In the genomic region with DNA sequence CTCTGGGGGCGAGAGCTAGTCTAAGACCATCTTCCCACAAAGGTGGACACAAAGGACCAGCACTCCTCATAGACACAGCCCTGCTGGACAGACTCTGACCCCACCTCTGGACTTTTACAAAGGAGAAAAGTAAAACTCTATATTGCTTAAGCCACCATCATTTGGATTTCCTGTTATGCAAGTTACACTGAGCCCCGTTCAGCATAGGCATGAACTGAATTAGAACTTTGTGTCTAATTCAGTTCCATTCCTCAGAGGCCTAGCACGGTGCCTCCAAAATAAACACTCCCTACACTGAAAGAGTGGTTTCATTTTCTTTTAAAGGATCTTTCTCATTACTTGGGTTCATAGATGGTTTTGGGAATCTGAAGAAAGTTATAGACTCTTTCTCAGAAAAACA, we compare ENCODE assay signal across 18 cellular contexts.
A peak's percentile ranks its signal among the peaks of the same experiment; 100 is the strongest.
DNase-seq lines count a peak whose midpoint lies in the region; ATAC-seq and TF ChIP-seq lines count a peak whose summit lies in the region.
"Had no signal": no experiment of that assay in that cellular context is flagged by ENCODE, and none has a peak within 500 bp of the region (broad histone marks: within the 10 kb centered on the region; RNA-seq: fewer than 3 reads in every experiment).

No MANE protein-coding gene starts in this region.

- H3K27me3 ChIP-seq in heart left ventricle (no peaks in the 10 kb centered on the region), neutrophil (no peaks in the 10 kb centered on the region)
- H3K27me3 ChIP-seq: Peyer's patch, SJSA1 had no signal

- TF ChIP-seq CTCF in heart left ventricle (IDR thresholded peaks at IDR 0.05) (no peak), fibroblast of pulmonary artery (IDR thresholded peaks at IDR 0.05; ENCODE audit: low read length, missing control alignments) (no peak), neutrophil (IDR thresholded peaks at IDR 0.05) (no peak)

- DNase-seq in heart left ventricle: no peak
- DNase-seq in Right ventricle myocardium inferior (ENCODE audit: missing footprints): no peak
- DNase-seq in fibroblast of pulmonary artery (ENCODE audit: low read depth): peak; percentile 5
- no peak for DNase-seq in stimulated activated naive CD4-positive, alpha-beta T cell (lab: John Stamatoyannopoulos, UW)
- no peak for DNase-seq in A172 (ENCODE audit: low spot score)
- DNase-seq: 8988T; AML-193; C1 segment of cervical spinal cord; CD8-positive, alpha-beta T cell; Kasumi-1; NCI-H1694 treated with DMSO at 0.1 percent for 48 hours; NCI-H2081 treated with DMSO at 0.1 percent for 48 hours; NCI-H2171 treated with DMSO at 0.1 percent for 48 hours; NCI-H526; Peyer's patch had no signal

- H3K4me3 ChIP-seq in heart left ventricle (no peak overlapping the region), fibroblast of pulmonary artery (replicated peaks; ENCODE audit: low read depth, low read length) (no peak overlapping the region), neutrophil (ENCODE audit: low read depth in 1 of 2, low read length in 1 of 2) (no peak overlapping the region)
- H3K4me3 ChIP-seq: Peyer's patch, SJSA1 had no signal

- H3K36me3 ChIP-seq in heart left ventricle (peaks cover 0 to 94% (median 73%) of the 10 kb centered on the region in 9 donors), neutrophil (no peaks in the 10 kb centered on the region)

- ATAC-seq in heart left ventricle: peak in 3 of 4 donors; percentile 25 to 40 (median 35)
- no peak for ATAC-seq in Right ventricle myocardium inferior
- no peak for ATAC-seq in GM21619 (IDR thresholded peaks at IDR 0.05; ENCODE audit: unreplicated experiment)
- ATAC-seq: CD8-positive, alpha-beta T cell had no signal

- peaks cover 0 to 9% (median 0%) of the 10 kb centered on the region in 12 donors for H3K4me1 ChIP-seq in heart left ventricle
- H3K4me1 ChIP-seq in neutrophil (ENCODE audit: control insufficient read depth in 1 of 2, insufficient read depth in 1 of 2, low read depth in 1 of 2, low read length in 1 of 2): peaks cover 14 to 16% of the 10 kb centered on the region in 2 experiments
- H3K4me1 ChIP-seq: Peyer's patch, SJSA1 had no signal

- H3K27ac ChIP-seq in heart left ventricle (peak overlapping the region in 5 of 12 donors; percentile 2 to 53 (median 15)), neutrophil (peak overlapping the region; percentile 40)
- H3K27ac ChIP-seq: Peyer's patch, SJSA1 had no signal

- WGBS in heart left ventricle, 4 donors: 65 to 77% (median 74%) methylated on average over 3 of the region's 3 CpGs

- intact Hi-C loops in heart left ventricle (cut with DNase I): no loop called here
- intact Hi-C loops in Right ventricle myocardium inferior (cut with DNase I): no loop called here

- TF ChIP-seq POLR2A in heart left ventricle (IDR thresholded peaks at IDR 0.05): no peak

- H3K9me3 ChIP-seq in heart left ventricle (no peaks in the 10 kb centered on the region), neutrophil (no peaks in the 10 kb centered on the region)
- H3K9me3 ChIP-seq: Peyer's patch, SJSA1 had no signal

Comparison
In these comparisons a context has a peak if more than half of its experiments do, and no peak if none do; other contexts are left out.
1. ATAC-seq: peak in heart left ventricle (3 of 4); none in Right ventricle myocardium inferior (single experiment) and GM21619 (single experiment).